ENCODE assay signal across 11 cellular contexts in the genomic region with DNA sequence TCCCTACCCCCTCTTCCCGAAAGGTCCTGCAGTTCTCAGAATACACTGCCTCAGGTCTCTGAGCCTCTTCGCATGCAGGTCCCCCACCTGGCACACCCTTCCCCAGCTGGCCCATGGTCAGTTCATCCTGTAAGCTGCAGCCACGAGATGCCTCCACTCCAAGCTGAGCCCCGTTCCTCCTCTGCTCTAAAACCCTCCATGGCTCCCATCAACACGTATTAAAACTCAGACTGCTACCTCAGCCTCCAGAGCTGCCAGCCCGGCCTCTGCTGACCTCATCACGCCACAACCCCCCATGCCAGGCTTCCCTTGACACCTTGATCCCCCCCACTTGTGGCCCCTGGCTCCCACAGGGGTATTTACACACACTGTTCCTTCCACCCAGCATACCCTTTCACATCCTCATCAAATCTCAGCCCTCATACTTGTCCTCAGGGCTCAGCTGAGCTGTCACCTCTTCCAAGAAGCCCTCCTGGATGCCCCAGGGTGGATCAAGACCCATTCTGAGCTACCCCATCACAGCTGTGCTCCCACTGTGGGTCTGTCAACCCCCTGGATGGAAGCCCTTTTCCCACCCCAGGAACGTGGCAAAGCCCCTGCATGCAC. TPM values are rescaled to one million over a fixed set of nuclear protein-coding genes. Genes with fewer than 3 reads are reported as not detected.
A peak's percentile ranks its signal among the peaks of the same experiment; 100 is the strongest.
DNase-seq lines count a peak whose midpoint lies in the region; ATAC-seq and TF ChIP-seq lines count a peak whose summit lies in the region.
"Had no signal": no experiment of that assay in that cellular context is flagged by ENCODE, and none has a peak within 500 bp of the region (broad histone marks: within the 10 kb centered on the region; RNA-seq: fewer than 3 reads in every experiment).

No MANE protein-coding gene starts in this region.

- H3K9me3 Mint-ChIP-seq in CD4-positive, alpha-beta T cell = no peaks in the 10 kb centered on the region
- peaks cover 39% of the 10 kb centered on the region for H3K9me3 Mint-ChIP-seq in glutamatergic neuron (ENCODE audit: unreplicated experiment)
- H3K9me3 Mint-ChIP-seq: activated T-helper 2 cell treated with anti-CD3 and anti-CD28 coated beads, Interferon-gamma antibody, Interleukin-2, Interleukin-4, amounts not matched to agents 10 μg/mL and 5 μg/mL and 100 μg/mL, durations not matched to agents 14 hours and 24 hours and 36 hours had no signal

- peaks cover 10% of the 10 kb centered on the region for H3K4me1 ChIP-seq in rectal smooth muscle tissue (ENCODE audit: control insufficient read depth, insufficient read depth, low read length)

- peaks cover 18% of the 10 kb centered on the region for H3K27me3 ChIP-seq in CD4-positive, alpha-beta T cell (ENCODE audit: control insufficient read depth, insufficient read depth, low read length)
- H3K27me3 ChIP-seq in rectal smooth muscle tissue (ENCODE audit: control insufficient read depth, insufficient read depth, low read length) = no peaks in the 10 kb centered on the region

- no peak for ATAC-seq in CD4-positive, alpha-beta T cell (ENCODE audit: poor library complexity)
- no peak for ATAC-seq in T-helper 17 cell
- no peak for ATAC-seq in HG03045 (IDR thresholded peaks at IDR 0.05; ENCODE audit: unreplicated experiment)

- H3K4me3 Mint-ChIP-seq in CD4-positive, alpha-beta T cell = peak overlapping the region; percentile 78
- H3K4me3 Mint-ChIP-seq in T-helper 17 cell (peak overlapping the region; percentile 77), glutamatergic neuron (ENCODE audit: unreplicated experiment) (peak overlapping the region; percentile 78)

- intact Hi-C loops in CD4-positive, alpha-beta T cell (cut with DNase I, micrococcal nuclease) = no loop called here

- peak overlapping the region; percentile 85 for H3K4me3 ChIP-seq in rectal smooth muscle tissue (ENCODE audit: low read length)

- H3K27ac Mint-ChIP-seq in CD4-positive, alpha-beta T cell = no peak overlapping the region
- H3K27ac Mint-ChIP-seq in T-helper 17 cell = no peak overlapping the region
- H3K27ac Mint-ChIP-seq in glutamatergic neuron (ENCODE audit: unreplicated experiment) = peak overlapping the region; percentile 88
- H3K27ac Mint-ChIP-seq: activated T-helper 2 cell treated with anti-CD3 and anti-CD28 coated beads, Interferon-gamma antibody, Interleukin-2, Interleukin-4, amounts not matched to agents 10 μg/mL and 5 μg/mL and 100 μg/mL, durations not matched to agents 14 hours and 24 hours and 36 hours had no signal

- H3K4me1 Mint-ChIP-seq in CD4-positive, alpha-beta T cell (ENCODE audit: low read depth) = peaks cover 10% of the 10 kb centered on the region
- H3K4me1 Mint-ChIP-seq in T-helper 17 cell = peaks cover 14% of the 10 kb centered on the region
- peaks cover 49% of the 10 kb centered on the region for H3K4me1 Mint-ChIP-seq in glutamatergic neuron (ENCODE audit: low read depth, unreplicated experiment)

- POLR2A ChIA-PET in CD4-positive, alpha-beta T cell (lab: Charles Lee) = interaction anchor here (0.5 kb wide), 1 partner anchor 284 kb away, joined by 3 read pairs; no protein-coding TSS in a partner anchor

- peaks cover 16% of the 10 kb centered on the region for H3K27me3 Mint-ChIP-seq in CD4-positive, alpha-beta T cell
- H3K27me3 Mint-ChIP-seq in T-helper 17 cell (peaks cover 43% of the 10 kb centered on the region), glutamatergic neuron (ENCODE audit: unreplicated experiment) (peaks cover 51% of the 10 kb centered on the region)

- TF ChIP-seq CTCF in CD4-positive, alpha-beta T cell (IDR thresholded peaks at IDR 0.05) = no peak
- no peak for TF ChIP-seq CTCF in glutamatergic neuron (IDR thresholded peaks at IDR 0.05; ENCODE audit: partially characterized antibody, unreplicated experiment)

- no peak for DNase-seq in CD4-positive, alpha-beta T cell
- no peak for DNase-seq in T-helper 17 cell
- DNase-seq in glutamatergic neuron = no peak
- DNase-seq in dermis blood vessel endothelial cell = no peak
- DNase-seq in NCI-H748 (lab: John Stamatoyannopoulos, UW; ENCODE audit: unreplicated experiment) = no peak
- DNase-seq in A172 (ENCODE audit: low spot score) = no peak
- DNase-seq: DMS79 treated with DMSO at 0.1 percent for 48 hours, NCI-H187 had no signal

- no peak overlapping the region for H3K27ac ChIP-seq in CD4-positive, alpha-beta T cell (ENCODE audit: low read depth, low read length)
- H3K27ac ChIP-seq in rectal smooth muscle tissue (ENCODE audit: low read depth, low read length) = no peak overlapping the region

- H3K36me3 Mint-ChIP-seq in CD4-positive, alpha-beta T cell (ENCODE audit: low read depth) = no peaks in the 10 kb centered on the region
- H3K36me3 Mint-ChIP-seq in T-helper 17 cell (ENCODE audit: low read depth) = peaks cover 4% of the 10 kb centered on the region
- no peaks in the 10 kb centered on the region for H3K36me3 Mint-ChIP-seq in glutamatergic neuron (ENCODE audit: unreplicated experiment)

- H3K9me3 ChIP-seq in CD4-positive, alpha-beta T cell (ENCODE audit: control insufficient read depth, low read length) = no peaks in the 10 kb centered on the region
- no peaks in the 10 kb centered on the region for H3K9me3 ChIP-seq in T-helper 17 cell (ENCODE audit: control insufficient read depth, low read length, poor library complexity, severe bottlenecking)

- peak overlapping the region; percentile 42 for H3K9ac ChIP-seq in rectal smooth muscle tissue (ENCODE audit: low read length)

- no peaks in the 10 kb centered on the region for H3K36me3 ChIP-seq in rectal smooth muscle tissue (ENCODE audit: control insufficient read depth, insufficient read depth, low read length)

- CTCF ChIA-PET in CD4-positive, alpha-beta T cell (lab: Charles Lee) = no interaction called here

RNA-seq across cellular contexts. Expression of gene PTPRS, which starts 48.9 kb away (rescaled TPM):
- total RNA-seq in CD4-positive, alpha-beta T cell = 1 to 10 TPM; 5.3 to 6.3 TPM
- 1 to 10 TPM; 1.2 to 2.9 TPM for total RNA-seq in T-helper 17 cell
- total RNA-seq in glutamatergic neuron (ENCODE audit: unreplicated experiment) = 1,064 TPM
- total RNA-seq in dermis blood vessel endothelial cell = 17.5 and 26.2 TPM in 2 replicates
- 66.3 and 75.1 TPM in 2 replicates for total RNA-seq in A172 (2014; rRNA removed; shearing (Covaris generic))

Comparison
In these comparisons a context has a peak if more than half of its experiments do, and no peak if none do; other contexts are left out.
1. RNA of gene PTPRS, which starts 48.9 kb away (total RNA-seq): 1,064 TPM in glutamatergic neuron (single experiment); 66.3 to 75.1 TPM in A172, 17.5 to 26.2 TPM in dermis blood vessel endothelial cell, 5.3 to 6.3 TPM in CD4-positive, alpha-beta T cell and 1.2 to 2.9 TPM in T-helper 17 cell; every median in the first group is over 10 times any median in the second.
2. Peak in every context shown above with its lines, with median percentiles within 50 percentile points of each other: H3K4me3 Mint-ChIP-seq.